ENCODE assay signal across 8 cellular contexts in the genomic region with DNA sequence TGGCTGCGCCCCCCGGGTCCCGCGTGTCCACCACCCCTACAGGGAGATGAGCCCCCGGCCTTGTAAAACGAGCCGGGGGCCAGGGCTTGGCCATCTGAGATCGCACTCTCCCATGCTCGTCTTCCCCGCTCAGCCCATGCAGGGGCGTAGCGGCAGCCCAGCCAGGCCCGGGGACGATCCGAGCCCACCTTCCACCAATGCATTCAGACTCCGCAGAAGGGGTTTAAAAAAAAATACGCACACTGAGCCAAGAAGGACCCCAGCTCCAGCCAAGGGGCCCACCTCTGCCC. TPM values are rescaled to one million over a fixed set of nuclear protein-coding genes. Genes with fewer than 3 reads are reported as not detected.
DNase-seq lines count a peak whose midpoint lies in the region; ATAC-seq, FAIRE-seq and TF ChIP-seq lines count a peak whose summit lies in the region.

No MANE protein-coding gene starts in this region.

- no peaks in the 10 kb centered on the region for H3F3A ChIP-seq in neural cell (ENCODE audit: insufficient read depth, low read length, poor library complexity, severe bottlenecking)

- FAIRE-seq in HTR-8/SVneo (lab: Jason Lieb, UNC) (peak; percentile 51), GM19239 (lab: Jason Lieb, UNC) (no peak)

- no peaks in the 10 kb centered on the region for H4K20me1 ChIP-seq in DND-41 (ENCODE audit: insufficient read depth, low read length)
- H4K20me1 ChIP-seq in fibroblast of lung (ENCODE audit: control insufficient read depth, extremely low read depth, insufficient read depth, low read length): no peaks in the 10 kb centered on the region
- H4K20me1 ChIP-seq in neural cell (ENCODE audit: insufficient read depth): no peaks in the 10 kb centered on the region

- H3K36me3 ChIP-seq in DND-41 (ENCODE audit: insufficient read depth, low read length) (no peaks in the 10 kb centered on the region), fibroblast of lung (ENCODE audit: control insufficient read depth, insufficient read depth, low read length) (no peaks in the 10 kb centered on the region), neural cell (ENCODE audit: insufficient read depth, low read length) (peaks cover 3% of the 10 kb centered on the region)

- no peak for TF ChIP-seq RAD21 in neural cell (conservative IDR thresholded peaks at IDR 0.05)

- TF ChIP-seq EP300 in neural cell (conservative IDR thresholded peaks at IDR 0.05; ENCODE audit: poor library complexity, severe bottlenecking): peak; percentile 18

- H3K79me2 ChIP-seq in DND-41 (ENCODE audit: insufficient read depth, low read length) (no peaks in the 10 kb centered on the region), fibroblast of lung (ENCODE audit: control insufficient read depth, insufficient read depth, low read length) (peaks cover 7% of the 10 kb centered on the region), neural cell (replicated peaks; ENCODE audit: insufficient read depth, low read length) (peaks cover 29% of the 10 kb centered on the region)

- DNase-seq in DND-41 (peak; percentile 48), HTR-8/SVneo (ENCODE audit: insufficient read length, low spot score) (peak; percentile 30), fibroblast of lung (ENCODE audit: low read depth in 2 of 2) (peak in 1 of 2 donors; percentile 43), OCI-M2 (lab: John Stamatoyannopoulos, UW; ENCODE audit: unreplicated experiment) (no peak), GM19239 (ENCODE audit: insufficient read length, low spot score) (no peak)
- peak; percentile 24 for DNase-seq in activated CD8-positive, alpha-beta memory T cell treated with anti-CD3 and anti-CD28 coated beads, Interleukin-2, amount 50 U/mL, for 4 hours

- H3K4me2 ChIP-seq in DND-41 (ENCODE audit: insufficient read depth, low read length) (peak overlapping the region; percentile 79), fibroblast of lung (ENCODE audit: extremely low read depth, insufficient read depth, low read length) (peak overlapping the region; percentile 97), neural cell (ENCODE audit: low read length) (peak overlapping the region; percentile 71)

- H3K9me3 ChIP-seq in DND-41 (ENCODE audit: insufficient read depth, low read length, severe bottlenecking) (no peaks in the 10 kb centered on the region), fibroblast of lung (ENCODE audit: control insufficient read depth, insufficient read depth, low read depth, low read length) (no peaks in the 10 kb centered on the region), neural cell (ENCODE audit: low read length) (no peaks in the 10 kb centered on the region)

- H3K4me1 ChIP-seq in DND-41 (ENCODE audit: insufficient read depth, low read length) (peaks cover 27% of the 10 kb centered on the region), fibroblast of lung (ENCODE audit: control insufficient read depth, extremely low read depth, insufficient read depth, low read length) (peaks cover 3% of the 10 kb centered on the region)

- peak overlapping the region; percentile 75 to 87 for H3K4me3 ChIP-seq in DND-41 (ENCODE audit: low read depth in 1 of 2, low read length in 2 of 2)
- H3K4me3 ChIP-seq in fibroblast of lung (replicated peaks in 1 of 4; ENCODE audit: control extremely low read depth in 1 of 4, insufficient read depth in 1 of 4, low read depth in 3 of 4, low read length in 4 of 4): peak overlapping the region; percentile 68 to 92 (median 80)
- peak overlapping the region; percentile 77 for H3K4me3 ChIP-seq in neural cell (ENCODE audit: low read length)

- TF ChIP-seq CTCF in DND-41 (IDR thresholded peaks at IDR 0.05; ENCODE audit: borderline replicate concordance, extremely low read depth, low read length, poor library complexity, severe bottlenecking) (no peak), fibroblast of lung (conservative IDR thresholded peaks at IDR 0.05 in 1 of 2, IDR thresholded peaks at IDR 0.05 in 1 of 2; ENCODE audit: low read depth in 1 of 2, low read length in 2 of 2) (no peak), neural cell (IDR thresholded peaks at IDR 0.05; ENCODE audit: poor library complexity, severe bottlenecking) (no peak)

- H3K9ac ChIP-seq in DND-41 (ENCODE audit: low read depth, low read length) (peak overlapping the region; percentile 72), fibroblast of lung (ENCODE audit: insufficient read depth, low read length) (peak overlapping the region; percentile 84), neural cell (ENCODE audit: low read length) (peak overlapping the region; percentile 98)

- H2AFZ ChIP-seq in DND-41 (ENCODE audit: low read depth, low read length) (peak overlapping the region; percentile 96), fibroblast of lung (ENCODE audit: low read length) (peak overlapping the region; percentile 60), neural cell (ENCODE audit: low read depth, low read length) (peak overlapping the region; percentile 91)

- H3K27ac ChIP-seq in DND-41 (ENCODE audit: low read length) (peak overlapping the region; percentile 95), fibroblast of lung (ENCODE audit: insufficient read depth, low read length) (peak overlapping the region; percentile 99), neural cell (ENCODE audit: low read length) (peak overlapping the region; percentile 98)

- H3K27me3 ChIP-seq in DND-41 (ENCODE audit: insufficient read depth, low read length, poor library complexity) (no peaks in the 10 kb centered on the region), fibroblast of lung (ENCODE audit: control insufficient read depth, insufficient read depth, low read length) (no peaks in the 10 kb centered on the region), neural cell (ENCODE audit: insufficient read depth, low read depth, low read length) (no peaks in the 10 kb centered on the region)

- no peaks in the 10 kb centered on the region for H3K9me2 ChIP-seq in neural cell (ENCODE audit: insufficient read depth, low read length)

- ATAC-seq in DND-41 (ENCODE audit: insufficient read depth, low read depth) (peak; percentile 62), GM21423 (IDR thresholded peaks at IDR 0.05; ENCODE audit: unreplicated experiment) (peak; percentile 26)

TF ChIP-seq in neural cell, 6 proteins besides CTCF, POLR2A, EP300 and RAD21:
- no peak for TF ChIP-seq TAF1 (IDR thresholded peaks at IDR 0.05; ENCODE audit: low read depth)
- no peak for TF ChIP-seq POLR2AphosphoS5 (IDR thresholded peaks at IDR 0.05)
- peak; percentile 70 for TF ChIP-seq MXI1 (conservative IDR thresholded peaks at IDR 0.05; ENCODE audit: poor library complexity, severe bottlenecking)
- TF ChIP-seq EZH2 (IDR thresholded peaks at IDR 0.05; ENCODE audit: borderline replicate concordance, insufficient read depth, low read length, poor library complexity, severe bottlenecking): no peak
- TF ChIP-seq, protein P1, sequence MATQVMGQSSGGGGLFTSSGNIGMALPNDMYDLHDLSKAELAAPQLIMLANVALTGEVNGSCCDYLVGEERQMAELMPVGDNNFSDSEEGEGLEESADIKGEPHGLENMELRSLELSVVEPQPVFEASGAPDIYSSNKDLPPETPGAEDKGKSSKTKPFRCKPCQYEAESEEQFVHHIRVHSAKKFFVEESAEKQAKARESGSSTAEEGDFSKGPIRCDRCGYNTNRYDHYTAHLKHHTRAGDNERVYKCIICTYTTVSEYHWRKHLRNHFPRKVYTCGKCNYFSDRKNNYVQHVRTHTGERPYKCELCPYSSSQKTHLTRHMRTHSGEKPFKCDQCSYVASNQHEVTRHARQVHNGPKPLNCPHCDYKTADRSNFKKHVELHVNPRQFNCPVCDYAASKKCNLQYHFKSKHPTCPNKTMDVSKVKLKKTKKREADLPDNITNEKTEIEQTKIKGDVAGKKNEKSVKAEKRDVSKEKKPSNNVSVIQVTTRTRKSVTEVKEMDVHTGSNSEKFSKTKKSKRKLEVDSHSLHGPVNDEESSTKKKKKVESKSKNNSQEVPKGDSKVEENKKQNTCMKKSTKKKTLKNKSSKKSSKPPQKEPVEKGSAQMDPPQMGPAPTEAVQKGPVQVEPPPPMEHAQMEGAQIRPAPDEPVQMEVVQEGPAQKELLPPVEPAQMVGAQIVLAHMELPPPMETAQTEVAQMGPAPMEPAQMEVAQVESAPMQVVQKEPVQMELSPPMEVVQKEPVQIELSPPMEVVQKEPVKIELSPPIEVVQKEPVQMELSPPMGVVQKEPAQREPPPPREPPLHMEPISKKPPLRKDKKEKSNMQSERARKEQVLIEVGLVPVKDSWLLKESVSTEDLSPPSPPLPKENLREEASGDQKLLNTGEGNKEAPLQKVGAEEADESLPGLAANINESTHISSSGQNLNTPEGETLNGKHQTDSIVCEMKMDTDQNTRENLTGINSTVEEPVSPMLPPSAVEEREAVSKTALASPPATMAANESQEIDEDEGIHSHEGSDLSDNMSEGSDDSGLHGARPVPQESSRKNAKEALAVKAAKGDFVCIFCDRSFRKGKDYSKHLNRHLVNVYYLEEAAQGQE (IDR thresholded peaks at IDR 0.05; ENCODE audit: borderline replicate concordance): peak; percentile 74
- TF ChIP-seq SMC3 (conservative IDR thresholded peaks at IDR 0.05; ENCODE audit: poor library complexity): no peak

RNA-seq across cellular contexts. Expression of a gene that starts 0.3 kb away (rescaled TPM):
- total RNA-seq in fibroblast of lung: 44.9 and 54.0 TPM in 2 replicates
- polyA plus RNA-seq in fibroblast of lung (47.2 and 51.9 TPM in 2 replicates), neural cell (735 and 764 TPM in 2 replicates)
- 26.5 and 29.3 TPM in 2 replicates for polyA plus RNA-seq in fibroblast of lung (2012)
- polyA minus RNA-seq in fibroblast of lung (ENCODE audit: low replicate concordance) (2.2 and 4.1 TPM in 2 replicates), neural cell (212 and 247 TPM in 2 replicates)

Comparison
In these comparisons a context has a peak if more than half of its experiments do, and no peak if none do; other contexts are left out.
1. DNase-seq: peak in DND-41 (single experiment), HTR-8/SVneo (single experiment) and activated CD8-positive, alpha-beta memory T cell treated with anti-CD3 and anti-CD28 coated beads, Interleukin-2, amount 50 U/mL, for 4 hours (single experiment); none in OCI-M2 (single experiment) and GM19239 (single experiment).
2. RNA of a gene that starts 0.3 kb away (polyA plus RNA-seq): 735 to 764 TPM in neural cell; 26.5 to 51.9 TPM in fibroblast of lung; every median in the first group is over 10 times any median in the second.
3. Peak in every context shown above with its lines, with median percentiles within 50 percentile points of each other: H2AFZ ChIP-seq, H3K27ac ChIP-seq, H3K4me2 ChIP-seq, H3K4me3 ChIP-seq and H3K9ac ChIP-seq.